Comparison of ENCODE assay signal across 8 cellular contexts in genomic region chr2:164388511-164388910, GRCh38.
A peak's percentile ranks its signal among the peaks of the same experiment; 100 is the strongest.
DNase-seq lines count a peak whose midpoint lies in the region; ATAC-seq and TF ChIP-seq lines count a peak whose summit lies in the region.
"Had no signal": no experiment of that assay in that cellular context is flagged by ENCODE, and none has a peak within 500 bp of the region (broad histone marks: within the 10 kb centered on the region; RNA-seq: fewer than 3 reads in every experiment).

No MANE protein-coding gene starts in this region.

- peaks cover 32% of the 10 kb centered on the region for H3K4me1 Mint-ChIP-seq in chondrocyte (ENCODE audit: low read depth)
- no peaks in the 10 kb centered on the region for H3K4me1 Mint-ChIP-seq in CD8-positive, alpha-beta T cell (ENCODE audit: low read depth)

- H3K36me3 Mint-ChIP-seq in chondrocyte (ENCODE audit: low read depth): no peaks in the 10 kb centered on the region
- H3K36me3 Mint-ChIP-seq in CD8-positive, alpha-beta T cell: no peaks in the 10 kb centered on the region

- no peaks in the 10 kb centered on the region for H3K9me3 ChIP-seq in CD8-positive, alpha-beta T cell (ENCODE audit: low read length)

- H3K9me3 Mint-ChIP-seq in chondrocyte (ENCODE audit: low read depth): no peaks in the 10 kb centered on the region
- H3K9me3 Mint-ChIP-seq in CD8-positive, alpha-beta T cell: no peaks in the 10 kb centered on the region

- ATAC-seq in GM19467 (IDR thresholded peaks at IDR 0.05; ENCODE audit: unreplicated experiment) (peak; percentile 64), HG03457 (IDR thresholded peaks at IDR 0.05; ENCODE audit: unreplicated experiment) (peak; percentile 78)
- no peak for ATAC-seq in CD8-positive, alpha-beta T cell

- peak overlapping the region; percentile 18 for H3K4me3 Mint-ChIP-seq in chondrocyte (ENCODE audit: unreplicated experiment)
- no peak overlapping the region for H3K4me3 Mint-ChIP-seq in CD8-positive, alpha-beta T cell

- H3K27ac Mint-ChIP-seq in chondrocyte (ENCODE audit: unreplicated experiment): peak overlapping the region; percentile 65
- H3K27ac Mint-ChIP-seq in CD8-positive, alpha-beta T cell: no peak overlapping the region

- H3K36me3 ChIP-seq in CD8-positive, alpha-beta T cell (ENCODE audit: insufficient read depth, low read length): no peaks in the 10 kb centered on the region

- H3K27me3 ChIP-seq in CD8-positive, alpha-beta T cell (ENCODE audit: insufficient read depth, low read length): no peaks in the 10 kb centered on the region

- H3K27ac ChIP-seq in CD8-positive, alpha-beta T cell (ENCODE audit: low read depth, low read length): no peak overlapping the region
- H3K27ac ChIP-seq: VCaP had no signal

- intact Hi-C loops in CD8-positive, alpha-beta T cell (cut with DNase I, micrococcal nuclease): no loop called here

- POLR2A ChIA-PET in CD8-positive, alpha-beta T cell (lab: Charles Lee): no interaction called here

- DNase-seq in chondrocyte (ENCODE audit: low spot score) (no peak), smooth muscle cell of the brain vasculature (ENCODE audit: low read depth, low spot score) (peak; percentile 18)
- DNase-seq in activated T-cell treated with anti-CD3 and anti-CD28 coated beads, Interleukin-2, amount 50 U/mL, for 48 hours: no peak
- no peak for DNase-seq in stimulated activated CD4-positive, alpha-beta T cell treated with anti-CD3 and anti-CD28 coated beads, Interleukin-4, amount 100 ng/mL, for 4 hours
- no peak for DNase-seq in CD8-positive, alpha-beta T cell

- no peak overlapping the region for H3K4me3 ChIP-seq in CD8-positive, alpha-beta T cell (ENCODE audit: low read depth, low read length)

- TF ChIP-seq CTCF in chondrocyte (IDR thresholded peaks at IDR 0.05): no peak
- TF ChIP-seq CTCF in CD8-positive, alpha-beta T cell (IDR thresholded peaks at IDR 0.05): no peak

- no peaks in the 10 kb centered on the region for H3K4me1 ChIP-seq in CD8-positive, alpha-beta T cell (ENCODE audit: insufficient read depth, low read length)

- no peaks in the 10 kb centered on the region for H3K27me3 Mint-ChIP-seq in chondrocyte (ENCODE audit: low read depth)
- no peaks in the 10 kb centered on the region for H3K27me3 Mint-ChIP-seq in CD8-positive, alpha-beta T cell (ENCODE audit: low read depth)

- CTCF ChIA-PET in CD8-positive, alpha-beta T cell (lab: Charles Lee): no interaction called here
